In the genomic region with DNA sequence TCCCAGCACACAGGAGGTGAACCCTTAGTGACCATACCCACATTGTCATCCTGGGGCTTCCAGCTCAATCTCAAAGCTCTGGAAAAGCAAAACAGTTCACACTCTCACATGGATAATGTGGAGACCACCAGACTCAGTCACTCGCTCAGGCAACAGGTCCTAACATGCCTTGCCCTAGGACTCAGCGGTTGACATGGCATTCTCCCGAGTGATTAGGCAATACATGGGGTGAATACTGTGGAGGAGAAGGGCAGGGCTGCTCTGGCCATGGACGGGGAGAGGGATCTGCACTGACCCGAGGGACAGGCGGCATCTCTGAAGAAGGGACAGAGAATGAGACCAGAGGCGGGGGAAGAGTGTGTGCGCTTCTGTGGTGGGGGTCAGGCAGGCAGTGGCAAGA, we compare ENCODE assay signal across 11 cellular contexts. TPM values are rescaled to one million over a fixed set of nuclear protein-coding genes. Genes with fewer than 3 reads are reported as not detected.
DNase-seq lines count a peak whose midpoint lies in the region; TF ChIP-seq lines count a peak whose summit lies in the region.
"Had no signal": no experiment of that assay in that cellular context is flagged by ENCODE, and none has a peak within 500 bp of the region (broad histone marks: within the 10 kb centered on the region; RNA-seq: fewer than 3 reads in every experiment).

No MANE protein-coding gene starts in this region.

- peaks cover 64% of the 10 kb centered on the region for H3K4me1 ChIP-seq in CD8-positive, alpha-beta memory T cell (ENCODE audit: insufficient read depth, low read length)

- H3K27me3 Mint-ChIP-seq in CD8-positive, alpha-beta memory T cell, result no peaks in the 10 kb centered on the region
- H3K27me3 Mint-ChIP-seq in endothelial cell (ENCODE audit: unreplicated experiment), result peaks cover 4% of the 10 kb centered on the region
- no peaks in the 10 kb centered on the region for H3K27me3 Mint-ChIP-seq in osteocyte (ENCODE audit: unreplicated experiment)

- intact Hi-C loops in posterior vena cava (cut with DNase I), result no loop called here

- peak overlapping the region in 3 of 7 donors; percentile 15 to 55 (median 37) for H3K4me3 Mint-ChIP-seq in CD8-positive, alpha-beta memory T cell
- peak overlapping the region; percentile 37 for H3K4me3 Mint-ChIP-seq in endothelial cell (ENCODE audit: unreplicated experiment)
- no peak overlapping the region for H3K4me3 Mint-ChIP-seq in osteocyte (ENCODE audit: unreplicated experiment)

- TF ChIP-seq CTCF in RWPE1 (conservative IDR thresholded peaks at IDR 0.05; ENCODE audit: low read depth) (no peak), endothelial cell (IDR thresholded peaks at IDR 0.05; ENCODE audit: unreplicated experiment) (no peak), osteocyte (IDR thresholded peaks at IDR 0.05) (no peak)

- CTCF ChIA-PET in CD8-positive, alpha-beta memory T cell (lab: Charles Lee), result no interaction called here
- CTCF ChIA-PET in RWPE1 (lab: Yijun Ruan, JAX), result interaction anchor here (0.6 kb wide), 1 partner anchor 1993 kb away, joined by 3 read pairs; no protein-coding TSS in a partner anchor

- H3K4me3 ChIP-seq in CD8-positive, alpha-beta memory T cell (ENCODE audit: low read length), result no peak overlapping the region

- POLR2A ChIA-PET in CD8-positive, alpha-beta memory T cell (lab: Charles Lee), result interaction anchor here (0.6 kb wide), 1 partner anchor 46 kb away, joined by 3 read pairs; no protein-coding TSS in a partner anchor
- POLR2A ChIA-PET in RWPE1 (lab: Yijun Ruan, JAX; ENCODE audit: low non-redundant PET), result no interaction called here

- H3K27ac ChIP-seq in CD8-positive, alpha-beta memory T cell (ENCODE audit: low read depth, low read length), result no peak overlapping the region
- peak overlapping the region; percentile 77 for H3K27ac ChIP-seq in RWPE1

- H3K4me1 Mint-ChIP-seq in CD8-positive, alpha-beta memory T cell, result peaks cover 77 to 98% (median 88%) of the 10 kb centered on the region in 3 donors
- peaks cover 31% of the 10 kb centered on the region for H3K4me1 Mint-ChIP-seq in endothelial cell (ENCODE audit: unreplicated experiment)
- peaks cover 65% of the 10 kb centered on the region for H3K4me1 Mint-ChIP-seq in osteocyte (ENCODE audit: unreplicated experiment)

- peaks cover 11% of the 10 kb centered on the region for H3K36me3 ChIP-seq in CD8-positive, alpha-beta memory T cell (ENCODE audit: insufficient read depth, low read length)

- H3K27me3 ChIP-seq in CD8-positive, alpha-beta memory T cell (ENCODE audit: insufficient read depth, low read length, poor library complexity, severe bottlenecking), result no peaks in the 10 kb centered on the region

- no peak for DNase-seq in CD8-positive, alpha-beta memory T cell
- DNase-seq in RWPE1 (ENCODE audit: low spot score) (peak; percentile 88), endothelial cell (ENCODE audit: low spot score) (no peak), osteocyte (ENCODE audit: extremely low spot score, unreplicated experiment) (no peak), kidney glomerular epithelial cell (lab: John Stamatoyannopoulos, UW) (no peak), CD1c-positive myeloid dendritic cell (ENCODE audit: extremely low spot score) (no peak), posterior vena cava (ENCODE audit: low spot score) (no peak)
- no peak for DNase-seq in activated CD8-positive, alpha-beta memory T cell treated with anti-CD3 and anti-CD28 coated beads, Interleukin-2, amount 50 U/mL, for 48 hours
- DNase-seq: head of caudate nucleus; MM.1S; stimulated activated naive CD4-positive, alpha-beta T cell treated with Interleukin-2 at 50 U/mL for 16 hours had no signal

- no peaks in the 10 kb centered on the region for H3K9me3 ChIP-seq in CD8-positive, alpha-beta memory T cell (ENCODE audit: low read length)

- no peaks in the 10 kb centered on the region for H3K9me3 Mint-ChIP-seq in CD8-positive, alpha-beta memory T cell
- no peaks in the 10 kb centered on the region for H3K9me3 Mint-ChIP-seq in endothelial cell (ENCODE audit: unreplicated experiment)
- no peaks in the 10 kb centered on the region for H3K9me3 Mint-ChIP-seq in osteocyte (ENCODE audit: unreplicated experiment)

- peak overlapping the region; percentile 24 to 91 (median 62) for H3K27ac Mint-ChIP-seq in CD8-positive, alpha-beta memory T cell
- H3K27ac Mint-ChIP-seq in endothelial cell (ENCODE audit: unreplicated experiment) (peak overlapping the region; percentile 79), osteocyte (ENCODE audit: unreplicated experiment) (peak overlapping the region; percentile 64)

- peaks cover 3 to 31% (median 3%) of the 10 kb centered on the region in 3 donors for H3K36me3 Mint-ChIP-seq in CD8-positive, alpha-beta memory T cell
- peaks cover 11% of the 10 kb centered on the region for H3K36me3 Mint-ChIP-seq in endothelial cell (ENCODE audit: low read depth, unreplicated experiment)
- peaks cover 9% of the 10 kb centered on the region for H3K36me3 Mint-ChIP-seq in osteocyte (ENCODE audit: unreplicated experiment)

RNA-seq across cellular contexts. Expression of gene EPHX3, which starts 44.4 kb away (rescaled TPM):
- not detected for total RNA-seq in CD8-positive, alpha-beta memory T cell
- polyA plus RNA-seq in CD8-positive, alpha-beta memory T cell, result not detected
- 1.6 TPM for total RNA-seq in endothelial cell (ENCODE audit: unreplicated experiment)
- not detected in 2 replicates for total RNA-seq in osteocyte
- total RNA-seq in posterior vena cava, result under 1 TPM; 0.48 to 0.51 TPM

RNA-seq across cellular contexts. Expression of gene BRD4, which starts 55.7 kb away (rescaled TPM):
- 100 to 1,000 TPM; 101 to 109 TPM for total RNA-seq in CD8-positive, alpha-beta memory T cell
- 35.3 TPM for polyA plus RNA-seq in CD8-positive, alpha-beta memory T cell
- total RNA-seq in endothelial cell (ENCODE audit: unreplicated experiment) (136 TPM), osteocyte (142 and 143 TPM in 2 replicates), posterior vena cava (10 to 100 TPM; 77.5 to 89.6 TPM)
